8 cellular contexts compared by ENCODE assay signal in genomic region chr7:30510124-30511074, GRCh38. TPM values are rescaled to one million over a fixed set of nuclear protein-coding genes. Genes with fewer than 3 reads are reported as not detected.
DNase-seq lines count a peak whose midpoint lies in the region; ATAC-seq, FAIRE-seq and TF ChIP-seq lines count a peak whose summit lies in the region.

No MANE protein-coding gene starts in this region.

- H3K4me1 ChIP-seq in PC-9 (replicated peaks; ENCODE audit: insufficient read depth) (peaks cover 36% of the 10 kb centered on the region), breast epithelium (peaks cover 3 to 4% of the 10 kb centered on the region in 2 donors), HepG2 (ENCODE audit: insufficient read depth, low read length) (peaks cover 6% of the 10 kb centered on the region), transverse colon (peaks cover 0 to 8% (median 2%) of the 10 kb centered on the region in 4 donors)

- WGBS in HepG2 (ENCODE audit: low lambda C conversion rate): 67% methylated on average over 4 of the region's 4 CpGs
- 60 to 75% methylated on average over 3 to 4 of the region's 4 CpGs for WGBS in transverse colon (ENCODE audit: low coverage in 1 of 2), 2 donors

- POLR2A ChIA-PET in PC-9 (lab: Charles Lee; ENCODE audit: unreplicated experiment): no interaction called here
- POLR2A ChIA-PET in HepG2 (lab: Yijun Ruan, JAX): no interaction called here

- no peak for TF ChIP-seq POLR2A in breast epithelium (IDR thresholded peaks at IDR 0.05)
- TF ChIP-seq POLR2A in HepG2 (IDR thresholded peaks at IDR 0.05; ENCODE audit: insufficient read depth in 1 of 2, low read depth in 2 of 2, low read length in 2 of 2): no peak
- TF ChIP-seq POLR2A in transverse colon (IDR thresholded peaks at IDR 0.05): no peak

- no peaks in the 10 kb centered on the region for H3K9me2 ChIP-seq in PC-9 (ENCODE audit: insufficient read depth)

- no peaks in the 10 kb centered on the region for H3K36me3 ChIP-seq in PC-9 (ENCODE audit: low read depth)
- no peaks in the 10 kb centered on the region for H3K36me3 ChIP-seq in breast epithelium
- H3K36me3 ChIP-seq in HepG2 (replicated peaks in 1 of 2; ENCODE audit: control insufficient read depth in 1 of 2, insufficient read depth in 2 of 2, low read length in 2 of 2): no peaks in the 10 kb centered on the region
- H3K36me3 ChIP-seq in transverse colon: no peaks in the 10 kb centered on the region

- H3K79me2 ChIP-seq in PC-9 (ENCODE audit: low read depth) (no peaks in the 10 kb centered on the region), HepG2 (ENCODE audit: insufficient read depth, low read length) (no peaks in the 10 kb centered on the region)

- intact Hi-C loops in PC-9 (cut with micrococcal nuclease; ENCODE audit: unreplicated experiment): loop anchor here (1.0 to 2.0 kb wide), 2 partner anchors 54 to 230 kb away; no protein-coding TSS in a partner anchor
- intact Hi-C loops in breast epithelium (cut with DNase I; ENCODE audit: low total_unique reads): no loop called here
- intact Hi-C loops in HepG2 (cut with micrococcal nuclease; ENCODE audit: unreplicated experiment): no loop called here
- intact Hi-C loops in transverse colon (cut with DNase I; ENCODE audit: low total_unique reads): no loop called here

- no peak overlapping the region for H3K4me3 ChIP-seq in HFF-Myc (replicated peaks; ENCODE audit: low read depth, low read length)
- no peak overlapping the region for H3K4me3 ChIP-seq in PC-9
- H3K4me3 ChIP-seq in breast epithelium: no peak overlapping the region
- no peak overlapping the region for H3K4me3 ChIP-seq in HepG2 (replicated peaks in 1 of 3; ENCODE audit: insufficient read depth in 1 of 3, low read depth in 2 of 3, low read length in 3 of 3)
- H3K4me3 ChIP-seq in transverse colon: no peak overlapping the region

- H3K27me3 ChIP-seq in PC-9 (ENCODE audit: insufficient read depth, low read depth) (no peaks in the 10 kb centered on the region), breast epithelium (no peaks in the 10 kb centered on the region), HepG2 (ENCODE audit: control insufficient read depth in 1 of 2, insufficient read depth in 2 of 2, low read length in 2 of 2) (no peaks in the 10 kb centered on the region), transverse colon (no peaks in the 10 kb centered on the region)

- peak; percentile 47 for TF ChIP-seq RAD21 in HepG2 (CRISPR knock-in tag; IDR thresholded peaks at IDR 0.05)

- peak; percentile 73 for ATAC-seq in HepG2
- ATAC-seq in HG02623 (IDR thresholded peaks at IDR 0.05; ENCODE audit: unreplicated experiment): no peak

- H3K27ac ChIP-seq in PC-9: no peak overlapping the region
- peak overlapping the region; percentile 28 to 71 for H3K27ac ChIP-seq in breast epithelium
- no peak overlapping the region for H3K27ac ChIP-seq in HepG2 (ENCODE audit: extremely low read length, insufficient read depth, low read length)
- no peak overlapping the region for H3K27ac ChIP-seq in transverse colon

- TF ChIP-seq EP300 in HepG2 (IDR thresholded peaks at IDR 0.05; ENCODE audit: low read depth in 2 of 2, low read length in 2 of 2): no peak
- TF ChIP-seq EP300 in HepG2 (CRISPR knock-in tag; IDR thresholded peaks at IDR 0.05; ENCODE audit: borderline replicate concordance): no peak
- TF ChIP-seq EP300 in transverse colon (IDR thresholded peaks at IDR 0.05; ENCODE audit: low read depth): no peak

- DNase-seq in NCI-H446 (lab: John Stamatoyannopoulos, UW): peak; percentile 8 to 57
- DNase-seq in NCI-H446 treated with DMSO at 0.1 percent for 48 hours (lab: John Stamatoyannopoulos, UW): no peak
- peak; percentile 11 for DNase-seq in HFF-Myc (ENCODE audit: extremely low read depth, low read depth)
- peak in 1 of 2 experiments; percentile 41 for DNase-seq in PC-9
- DNase-seq in breast epithelium (ENCODE audit: low spot score in 2 of 2): no peak
- DNase-seq in HepG2 (ENCODE audit: low spot score): peak; percentile 42
- peak; percentile 28 for DNase-seq in transverse colon

- TF ChIP-seq CTCF in HFF-Myc (IDR thresholded peaks at IDR 0.05; ENCODE audit: low read depth, low read length, missing control alignments): peak; percentile 73
- peak; percentile 94 for TF ChIP-seq CTCF in PC-9 (conservative IDR thresholded peaks at IDR 0.05)
- TF ChIP-seq CTCF in breast epithelium (IDR thresholded peaks at IDR 0.05): peak; percentile 74 to 89 (median 80)
- TF ChIP-seq CTCF in HepG2 (CRISPR knock-in tag; IDR thresholded peaks at IDR 0.05): peak; percentile 76
- peak; percentile 76 to 85 (median 83) for TF ChIP-seq CTCF in transverse colon (IDR thresholded peaks at IDR 0.05)

- CTCF ChIA-PET in PC-9 (lab: Charles Lee) (interaction anchor here (0.6 to 2.4 kb wide), 2 partner anchors 11 to 53 kb away, joined by 4 to 20 read pairs; no protein-coding TSS in a partner anchor), HepG2 (lab: Yijun Ruan, JAX; ENCODE audit: low intra/inter-chr PET ratio, low total read pairs) (interaction anchor here (1.2 to 3.8 kb wide), 4 partner anchors 38 to 230 kb away, joined by 3 to 29 read pairs (median 6); no protein-coding TSS in a partner anchor)

- in situ Hi-C loops in HepG2 (cut with HindIII; ENCODE audit: extremely low pct_ligation_motif_present, low pct_unique_long_range_greater_than_20kb): no loop called here
- in situ Hi-C loops in transverse colon (cut with MboI; ENCODE audit: low pct_ligation_motif_present in 1 of 4, low pct_unique_long_range_greater_than_20kb in 1 of 4, low sequenced_read_pairs in 3 of 4): no loop called here

- no peak overlapping the region for H3K9ac ChIP-seq in HepG2 (ENCODE audit: insufficient read depth, low read depth, low read length)

- H3F3A ChIP-seq in PC-9 (ENCODE audit: insufficient read depth, low read depth): peaks cover 19% of the 10 kb centered on the region

- peak overlapping the region; percentile 76 for H3K4me2 ChIP-seq in PC-9
- no peak overlapping the region for H3K4me2 ChIP-seq in HepG2 (ENCODE audit: low read depth, low read length)

- no peak overlapping the region for H2AFZ ChIP-seq in PC-9
- H2AFZ ChIP-seq in HepG2 (ENCODE audit: low read length): no peak overlapping the region

- H4K20me1 ChIP-seq in PC-9 (ENCODE audit: insufficient read depth): no peaks in the 10 kb centered on the region
- no peaks in the 10 kb centered on the region for H4K20me1 ChIP-seq in HepG2 (ENCODE audit: insufficient read depth, low read length)

- H3K9me3 ChIP-seq in PC-9 (ENCODE audit: insufficient read depth, low read depth) (no peaks in the 10 kb centered on the region), breast epithelium (no peaks in the 10 kb centered on the region), HepG2 (ENCODE audit: low read length) (no peaks in the 10 kb centered on the region), transverse colon (no peaks in the 10 kb centered on the region)

- BruUV-seq in PC-9 (replicated peaks; lab: Mats Ljungman, UMichigan): no TSS peak
- no TSS peak for BruUV-seq in HepG2 (replicated peaks; lab: Mats Ljungman, UMichigan)

- peak; percentile 50 for FAIRE-seq in HepG2 (lab: Jason Lieb, UNC)

RNA-seq across cellular contexts. Expression of gene GGCT, which starts 5.8 kb away (rescaled TPM):
- total RNA-seq in PC-9 (2021) (151 and 162 TPM in 2 replicates), breast epithelium (10 to 100 TPM; 25.3 to 59.6 (median 44.6) TPM), HepG2 (2016; rRNA removed; fragmentation: Illumina TruSeq; extraction: Trizol) (78.3 and 100 TPM in 2 replicates), transverse colon (10 to 100 TPM in 3 of 4 donors, 1 to 10 TPM in 1; 3.6 to 21.3 (median 16.5) TPM)
- total RNA-seq in HepG2 (2016; cell fraction: cytosol; rRNA removed; fragmentation: Illumina TruSeq; extraction: Trizol; ENCODE audit: low read depth): 39.7 and 45.3 TPM in 2 replicates
- 82.1 and 105 TPM in 2 replicates for total RNA-seq in HepG2 (2016; cell fraction: insoluble cytoplasmic fraction; rRNA removed; fragmentation: Illumina TruSeq; extraction: Trizol)
- 67.8 and 73.9 TPM in 2 replicates for total RNA-seq in HepG2 (2016; cell fraction: membrane; rRNA removed; fragmentation: Illumina TruSeq; extraction: Trizol)
- total RNA-seq in HepG2 (2016; cell fraction: nucleus; rRNA removed; fragmentation: Illumina TruSeq; extraction: Trizol): 32.3 and 39.6 TPM in 2 replicates
- 14.0 and 19.5 TPM in 2 replicates for polyA plus RNA-seq in HepG2 (2011; rRNA removed)
- 11.4 and 15.5 TPM in 2 replicates for polyA plus RNA-seq in HepG2 (2011; cell fraction: cytosol; rRNA removed)
- polyA plus RNA-seq in HepG2 (2011; cell fraction: nucleus; rRNA removed): 4.5 and 4.6 TPM in 2 replicates
- 24.6 and 36.2 TPM in 2 replicates for polyA plus RNA-seq in HepG2 (2012)
- 46.7 and 63.3 TPM in 2 replicates for polyA plus RNA-seq in HepG2 (2016; cell fraction: cytosol; fragmentation: Illumina TruSeq; extraction: Trizol; ENCODE audit: low read depth)
- 121 TPM in 2 replicates for polyA plus RNA-seq in HepG2 (2016; cell fraction: insoluble cytoplasmic fraction; fragmentation: Illumina TruSeq; extraction: Trizol; ENCODE audit: low read depth)
- polyA plus RNA-seq in HepG2 (2016; cell fraction: membrane; fragmentation: Illumina TruSeq; extraction: Trizol; ENCODE audit: low read depth): 69.8 and 73.0 TPM in 2 replicates
- polyA plus RNA-seq in HepG2 (2016; cell fraction: nucleus; fragmentation: Illumina TruSeq; extraction: Trizol; ENCODE audit: insufficient read depth, low read depth): 58.4 and 59.1 TPM in 2 replicates
- 8.0 and 33.3 TPM in 2 replicates for polyA minus RNA-seq in HepG2 (2011; rRNA and poly(A)+ RNA removed; ENCODE audit: low replicate concordance)
- 5.6 and 6.7 TPM in 2 replicates for polyA minus RNA-seq in HepG2 (2011; cell fraction: cytosol; rRNA and poly(A)+ RNA removed)
- polyA minus RNA-seq in HepG2 (2011; cell fraction: nucleus; rRNA and poly(A)+ RNA removed): 5.8 and 6.7 TPM in 2 replicates

RNA-seq across cellular contexts. Expression of gene NOD1, which starts 31.8 kb away (rescaled TPM):
- total RNA-seq in PC-9 (2021) (16.5 and 20.5 TPM in 2 replicates), breast epithelium (10 to 100 TPM; 11.2 to 34.4 (median 21.4) TPM), HepG2 (2016; rRNA removed; fragmentation: Illumina TruSeq; extraction: Trizol) (2.9 TPM in 2 replicates), transverse colon (10 to 100 TPM; 12.4 to 18.3 (median 15.6) TPM)
- 1.6 and 1.8 TPM in 2 replicates for total RNA-seq in HepG2 (2016; cell fraction: cytosol; rRNA removed; fragmentation: Illumina TruSeq; extraction: Trizol; ENCODE audit: low read depth)
- 2.4 and 2.6 TPM in 2 replicates for total RNA-seq in HepG2 (2016; cell fraction: insoluble cytoplasmic fraction; rRNA removed; fragmentation: Illumina TruSeq; extraction: Trizol)
- total RNA-seq in HepG2 (2016; cell fraction: membrane; rRNA removed; fragmentation: Illumina TruSeq; extraction: Trizol): 1.7 and 3.3 TPM in 2 replicates
- 4.8 and 4.9 TPM in 2 replicates for total RNA-seq in HepG2 (2016; cell fraction: nucleus; rRNA removed; fragmentation: Illumina TruSeq; extraction: Trizol)
- polyA plus RNA-seq in HepG2 (2011; rRNA removed): 1.7 and 1.9 TPM in 2 replicates
- 1.1 and 1.4 TPM in 2 replicates for polyA plus RNA-seq in HepG2 (2011; cell fraction: cytosol; rRNA removed)
- polyA plus RNA-seq in HepG2 (2011; cell fraction: nucleus; rRNA removed): 4.1 and 4.3 TPM in 2 replicates
- 0.91 and 1.1 TPM in 2 replicates for polyA plus RNA-seq in HepG2 (2012)
- 0.54 and 0.55 TPM in 2 replicates for polyA plus RNA-seq in HepG2 (2016; cell fraction: cytosol; fragmentation: Illumina TruSeq; extraction: Trizol; ENCODE audit: low read depth)
- 2.1 and 3.1 TPM in 2 replicates for polyA plus RNA-seq in HepG2 (2016; cell fraction: insoluble cytoplasmic fraction; fragmentation: Illumina TruSeq; extraction: Trizol; ENCODE audit: low read depth)
- polyA plus RNA-seq in HepG2 (2016; cell fraction: membrane; fragmentation: Illumina TruSeq; extraction: Trizol; ENCODE audit: low read depth): 1.2 TPM in 2 replicates
- 6.7 and 7.0 TPM in 2 replicates for polyA plus RNA-seq in HepG2 (2016; cell fraction: nucleus; fragmentation: Illumina TruSeq; extraction: Trizol; ENCODE audit: insufficient read depth, low read depth)
- 4.2 and 9.5 TPM in 2 replicates for polyA minus RNA-seq in HepG2 (2011; rRNA and poly(A)+ RNA removed; ENCODE audit: low replicate concordance)
- 0.97 and 1.1 TPM in 2 replicates for polyA minus RNA-seq in HepG2 (2011; cell fraction: cytosol; rRNA and poly(A)+ RNA removed)
- 4.5 and 5.7 TPM in 2 replicates for polyA minus RNA-seq in HepG2 (2011; cell fraction: nucleus; rRNA and poly(A)+ RNA removed)

Comparison
In these comparisons a context has a peak if more than half of its experiments do, and no peak if none do; other contexts are left out.
1. DNase-seq: peak in NCI-H446 (2 of 2), HFF-Myc (single experiment), HepG2 (single experiment) and transverse colon (single experiment); none in NCI-H446 treated with DMSO at 0.1 percent for 48 hours (single experiment) and breast epithelium (0 of 2).
2. H3K27ac ChIP-seq: peak in breast epithelium (2 of 2); none in PC-9 (single experiment), HepG2 (single experiment) and transverse colon (0 of 4).
3. Peak in every context shown above with its lines, with median percentiles within 50 percentile points of each other: CTCF ChIP-seq.